Comparison of ENCODE assay signal across 20 cellular contexts in the genomic region with DNA sequence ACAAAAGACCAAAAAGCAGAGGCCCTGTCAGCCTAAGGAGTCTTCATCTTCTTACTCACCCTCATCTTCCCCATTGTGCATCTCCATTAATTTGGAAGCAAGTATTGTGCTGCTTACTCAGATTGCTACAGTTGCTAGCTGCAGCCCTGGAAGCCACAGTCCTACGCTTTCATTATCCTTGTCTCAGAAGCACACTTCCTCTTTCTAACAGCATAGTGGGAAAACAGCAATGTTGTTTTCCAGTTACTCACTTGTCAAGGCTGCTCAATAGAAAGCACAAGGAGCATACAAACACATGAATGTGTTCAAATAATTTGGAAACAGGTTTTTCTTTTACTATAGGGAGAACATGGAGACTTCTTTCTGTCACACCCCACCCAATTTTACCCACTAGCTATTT.
"Had no signal": no experiment of that assay in that cellular context is flagged by ENCODE, and none has a peak within 500 bp of the region (broad histone marks: within the 10 kb centered on the region; RNA-seq: fewer than 3 reads in every experiment).

No MANE protein-coding gene starts in this region.

- H3K4me1 ChIP-seq: lower lobe of right lung, stomach, uterus had no signal

- ATAC-seq: activated T-cell treated with anti-CD3 and anti-CD28 coated beads, Interleukin-2, amount 50 U/mL, for 72 hours; heart right ventricle; lower lobe of right lung; sciatic nerve; stimulated activated memory B cell treated with anti-CD40 and anti-IgM and Interleukin-4, amounts not matched to agents 10 μg/mL and 1 μg/mL and 100 μg/mL, for 72 hours had no signal

- FAIRE-seq: bronchial epithelial cell, endometrium, keratinocyte had no signal

- H3K27me3 ChIP-seq: uterus had no signal

- DNase-seq: activated CD4-positive, alpha-beta memory T cell treated with anti-CD3 and anti-CD28 coated beads, Interleukin-2, amount 10 ng/mL, durations not matched to agents 7 days and 5 days; activated CD4-positive, alpha-beta T cell treated with anti-CD3 and anti-CD28 coated beads for 48 hours; activated effector memory CD4-positive, alpha-beta T cell treated with Interleukin-2 at 50 U/mL for 16 hours; activated naive CD4-positive, alpha-beta T cell treated with anti-CD3 and anti-CD28 coated beads, Interleukin-2, amount 10 ng/mL, durations not matched to agents 7 days and 5 days; activated T-cell treated with anti-CD3 and anti-CD28 coated beads, Interleukin-2, amount 50 U/mL, for 72 hours; heart right ventricle; lower lobe of right lung; mesendoderm; naive B cell; posterior cingulate gyrus; stimulated activated CD4-positive, alpha-beta T cell treated with anti-CD3 and anti-CD28 coated beads, Interleukin-15, amount 100 ng/mL, for 24 hours; stomach; T1000; uterus had no signal

- H3K4me3 ChIP-seq: heart right ventricle, lower lobe of right lung, smooth muscle cell, stomach, uterus had no signal

- H3K4me2 ChIP-seq: smooth muscle cell had no signal

- H3K36me3 ChIP-seq: heart right ventricle, lower lobe of right lung, stomach, uterus had no signal

- H3K9me3 ChIP-seq: lower lobe of right lung, uterus had no signal

- H3K27ac ChIP-seq: heart right ventricle, lower lobe of right lung, stomach, uterus had no signal
